Comparison of ENCODE assay signal across 32 cellular contexts in genomic region chr6:144564202-144564601, GRCh38.
"Had no signal": no experiment of that assay in that cellular context is flagged by ENCODE, and none has a peak within 500 bp of the region (broad histone marks: within the 10 kb centered on the region; RNA-seq: fewer than 3 reads in every experiment).

No MANE protein-coding gene starts in this region.

- H3K9me3 ChIP-seq: ascending aorta, breast epithelium, gastrocnemius medialis, heart left ventricle had no signal

- DNase-seq: activated B cell treated with CpG ODN at 0.5 μM for 24 hours; activated CD4-positive, alpha-beta memory T cell treated with anti-CD3 and anti-CD28 coated beads, Interleukin-2, amount 10 ng/mL, durations not matched to agents 7 days and 5 days; activated CD4-positive, alpha-beta T cell treated with anti-CD3 and anti-CD28 coated beads, Interleukin-2, amount 10 ng/mL, durations not matched to agents 7 days and 5 days; activated CD4-positive, alpha-beta T cell treated with anti-CD3 and anti-CD28 coated beads, Interleukin-2, amount 50 U/mL, for 4 hours; activated CD8-positive, alpha-beta memory T cell treated with anti-CD3 and anti-CD28 coated beads, Interleukin-2, amount 50 U/mL, for 48 hours; activated gamma-delta T cell; activated naive CD4-positive, alpha-beta T cell; activated naive CD4-positive, alpha-beta T cell treated with anti-CD3 and anti-CD28 coated beads, Interleukin-2, amount 10 ng/mL, durations not matched to agents 7 days and 5 days; activated naive CD8-positive, alpha-beta T cell treated with anti-CD3 and anti-CD28 coated beads, Interleukin-2, amount 10 ng/mL, durations not matched to agents 7 days and 5 days; activated T-cell treated with anti-CD3 and anti-CD28 coated beads for 4 hours; activated T-cell treated with anti-CD3 and anti-CD28 coated beads, Interleukin-2, amount 50 U/mL, for 24 hours; activated T-cell treated with anti-CD3 and anti-CD28 coated beads, Interleukin-2, amount 50 U/mL, for 72 hours; central memory CD4-positive, alpha-beta T cell; cerebellar nuclear complex; dorsolateral prefrontal cortex; effector memory CD4-positive, alpha-beta T cell; endodermal cell; foreskin keratinocyte; gastrocnemius medialis; glutamatergic neuron; heart left ventricle; T-helper 1 cell; T-helper 17 cell; T1000; WERI-Rb-1 had no signal

- H3K36me3 ChIP-seq: breast epithelium, WERI-Rb-1 had no signal

- H3K27me3 ChIP-seq: ascending aorta, breast epithelium, cardiac muscle cell, foreskin keratinocyte, gastrocnemius medialis, heart left ventricle had no signal

- H3K27ac ChIP-seq: ascending aorta, breast epithelium, cardiac muscle cell, coronary artery, dorsolateral prefrontal cortex, foreskin keratinocyte, gastrocnemius medialis, heart left ventricle, WERI-Rb-1 had no signal

- ATAC-seq: activated CD4-positive, CD25-positive, alpha-beta regulatory T cell treated with anti-CD3 and anti-CD28 coated beads, Interleukin-2, amount 50 U/mL, for 24 hours; activated naive CD4-positive, alpha-beta T cell treated with anti-CD3 and anti-CD28 coated beads, Interleukin-2, amount 50 U/mL, for 72 hours; activated T-cell treated with anti-CD3 and anti-CD28 coated beads, Interleukin-2, amount 50 U/mL, for 72 hours; esophagus mucosa; foreskin keratinocyte; gastrocnemius medialis; heart left ventricle; T-helper 17 cell had no signal

- H3K4me1 ChIP-seq: ascending aorta, breast epithelium, foreskin keratinocyte, gastrocnemius medialis had no signal

- H3K4me3 ChIP-seq: ascending aorta, breast epithelium, cardiac muscle cell, coronary artery, dorsolateral prefrontal cortex, gastrocnemius medialis, heart left ventricle had no signal
